In genomic region chr11:62921201-62921572, GRCh38 we compare ENCODE assay signal across 14 cellular contexts. TPM values are rescaled to one million over a fixed set of nuclear protein-coding genes. Genes with fewer than 3 reads are reported as not detected.
DNase-seq lines count a peak whose midpoint lies in the region; ATAC-seq and TF ChIP-seq lines count a peak whose summit lies in the region.
"Had no signal": no experiment of that assay in that cellular context is flagged by ENCODE, and none has a peak within 500 bp of the region (broad histone marks: within the 10 kb centered on the region; RNA-seq: fewer than 3 reads in every experiment).

Gene CHRM1, minus strand, starts transcription at chr11:62921363. Its CDS starts 10,263 bp downstream, at chr11:62911100.

- H3K9me3 Mint-ChIP-seq in endodermal cell (no peaks in the 10 kb centered on the region), osteocyte (ENCODE audit: unreplicated experiment) (no peaks in the 10 kb centered on the region), HFFc6 (no peaks in the 10 kb centered on the region)
- no peaks in the 10 kb centered on the region for H3K9me3 Mint-ChIP-seq in activated naive CD4-positive, alpha-beta T cell treated with anti-CD3 and anti-CD28 coated beads, Interleukin-2, amount 50 U/mL, for 72 hours
- H3K9me3 Mint-ChIP-seq: activated naive CD8-positive, alpha-beta T cell treated with anti-CD3 and anti-CD28 coated beads, Interleukin-2, amount 10 ng/mL, durations not matched to agents 7 days and 5 days had no signal

- ATAC-seq in PC-3: peak; percentile 51
- no peak for ATAC-seq in activated naive CD4-positive, alpha-beta T cell treated with anti-CD3 and anti-CD28 coated beads, Interleukin-2, amount 50 U/mL, for 72 hours
- ATAC-seq: stimulated activated naive CD8-positive, alpha-beta T cell treated with anti-CD3 and anti-CD28 coated beads, Interleukin-15, Interleukin-2, amounts not matched to agents 100 U/mL and 50 U/mL, for 24 hours had no signal

- H3K9me3 ChIP-seq in PC-3 (ENCODE audit: low read length) (no peaks in the 10 kb centered on the region), endodermal cell (ENCODE audit: control insufficient read depth, low read length) (no peaks in the 10 kb centered on the region)

- H3K9ac ChIP-seq in PC-3 (ENCODE audit: low read length) (no peak within 1 kb of the TSS), endodermal cell (ENCODE audit: extremely low read depth, low read length, poor library complexity, severe bottlenecking) (no peak within 1 kb of the TSS)

- H3K27me3 ChIP-seq in PC-3 (ENCODE audit: low read length) (peaks cover 15% of the 10 kb centered on the region), endodermal cell (ENCODE audit: control insufficient read depth, insufficient read depth, low read length, poor library complexity, severe bottlenecking) (peaks cover 44% of the 10 kb centered on the region)

- H3K4me1 Mint-ChIP-seq in endodermal cell: peaks cover 12% of the 10 kb centered on the region
- H3K4me1 Mint-ChIP-seq in osteocyte (ENCODE audit: unreplicated experiment): peaks cover 35% of the 10 kb centered on the region
- 0 out of 2 replicates have a peak, but pooled peaks cover 6% of the 10 kb centered on the region for H3K4me1 Mint-ChIP-seq in HFFc6 (ENCODE audit: low read depth)

- no peak within 1 kb of the TSS for H3K4me3 ChIP-seq in PC-3 (ENCODE audit: low read length)
- H3K4me3 ChIP-seq in endodermal cell (ENCODE audit: low read length): no peak within 1 kb of the TSS

- H2AFZ ChIP-seq in PC-3 (ENCODE audit: low read length): no peak within 1 kb of the TSS

- H4K20me1 ChIP-seq in PC-3 (ENCODE audit: low read length): no peaks in the 10 kb centered on the region

- H3K4me1 ChIP-seq in PC-3 (ENCODE audit: insufficient read depth, low read length): no peaks in the 10 kb centered on the region; the same call in 1 of the 2 replicates
- peaks cover 4% of the 10 kb centered on the region for H3K4me1 ChIP-seq in endodermal cell (ENCODE audit: control insufficient read depth, insufficient read depth, low read length)

- H3K27ac ChIP-seq in C4-2B (peak within 1 kb of the TSS; percentile 54), PC-3 (ENCODE audit: low read length) (no peak within 1 kb of the TSS), endodermal cell (ENCODE audit: low read depth, low read length) (no peak within 1 kb of the TSS)

- CTCF ChIA-PET in PC-3 (lab: Charles Lee): interaction anchor here (0.6 kb wide), 1 partner anchor 16 kb away, joined by 4 read pairs; no protein-coding TSS in a partner anchor

- DNase-seq in PC-3 (peak; percentile 19), endodermal cell (peak; percentile 60), osteocyte (ENCODE audit: extremely low spot score, unreplicated experiment) (no peak), NCI-H2107 (lab: John Stamatoyannopoulos, UW) (no peak), HFFc6 (no peak), GOT3 (lab: John Stamatoyannopoulos, UW) (no peak)
- no peak for DNase-seq in activated naive CD4-positive, alpha-beta T cell treated with anti-CD3 and anti-CD28 coated beads, Interleukin-2, amount 50 U/mL, for 72 hours (ENCODE audit: low spot score in 2 of 2)
- DNase-seq: activated naive CD8-positive, alpha-beta T cell treated with anti-CD3 and anti-CD28 coated beads, Interleukin-2, amount 10 ng/mL, durations not matched to agents 7 days and 5 days; CD4-positive, CD25-positive, alpha-beta regulatory T cell; KG1; left cardiac atrium; stimulated activated CD4-positive, alpha-beta T cell treated with anti-CD3 and anti-CD28 coated beads, Interleukin-2, amount 100 ng/mL, for 24 hours; stimulated activated naive CD8-positive, alpha-beta T cell treated with anti-CD3 and anti-CD28 coated beads, Interleukin-15, Interleukin-2, amounts not matched to agents 100 U/mL and 50 U/mL, for 24 hours had no signal

- H3K36me3 ChIP-seq in PC-3 (ENCODE audit: low read depth, low read length) (no peaks in the 10 kb centered on the region), endodermal cell (ENCODE audit: control insufficient read depth, insufficient read depth, low read length) (no peaks in the 10 kb centered on the region)

- H3K27me3 Mint-ChIP-seq in endodermal cell (ENCODE audit: insufficient read depth) (peaks cover 62% of the 10 kb centered on the region), osteocyte (ENCODE audit: unreplicated experiment) (peaks cover 51% of the 10 kb centered on the region), HFFc6 (ENCODE audit: insufficient read depth) (peaks cover 54% of the 10 kb centered on the region)

- no peaks in the 10 kb centered on the region for H3K36me3 Mint-ChIP-seq in endodermal cell (ENCODE audit: low read depth)
- no peaks in the 10 kb centered on the region for H3K36me3 Mint-ChIP-seq in osteocyte (ENCODE audit: unreplicated experiment)
- H3K36me3 Mint-ChIP-seq in HFFc6 (ENCODE audit: low read depth): no peaks in the 10 kb centered on the region
- no peaks in the 10 kb centered on the region for H3K36me3 Mint-ChIP-seq in activated naive CD4-positive, alpha-beta T cell treated with anti-CD3 and anti-CD28 coated beads, Interleukin-2, amount 50 U/mL, for 72 hours
- H3K36me3 Mint-ChIP-seq: activated naive CD8-positive, alpha-beta T cell treated with anti-CD3 and anti-CD28 coated beads, Interleukin-2, amount 10 ng/mL, durations not matched to agents 7 days and 5 days; CD4-positive, CD25-positive, alpha-beta regulatory T cell had no signal

- intact Hi-C loops in PC-3 (cut with micrococcal nuclease): no loop called here

- H3K27ac Mint-ChIP-seq in endodermal cell (no peak within 1 kb of the TSS), osteocyte (ENCODE audit: unreplicated experiment) (no peak within 1 kb of the TSS), HFFc6 (no peak within 1 kb of the TSS)
- H3K27ac Mint-ChIP-seq in activated naive CD4-positive, alpha-beta T cell treated with anti-CD3 and anti-CD28 coated beads, Interleukin-2, amount 50 U/mL, for 72 hours: no peak within 1 kb of the TSS
- H3K27ac Mint-ChIP-seq: activated naive CD8-positive, alpha-beta T cell treated with anti-CD3 and anti-CD28 coated beads, Interleukin-2, amount 10 ng/mL, durations not matched to agents 7 days and 5 days had no signal

- no peak within 1 kb of the TSS for H3K4me3 Mint-ChIP-seq in endodermal cell
- H3K4me3 Mint-ChIP-seq in osteocyte (ENCODE audit: unreplicated experiment): peak within 1 kb of the TSS; percentile 60
- no peak within 1 kb of the TSS for H3K4me3 Mint-ChIP-seq in HFFc6
- H3K4me3 Mint-ChIP-seq: activated naive CD8-positive, alpha-beta T cell treated with anti-CD3 and anti-CD28 coated beads, Interleukin-2, amount 10 ng/mL, durations not matched to agents 7 days and 5 days had no signal

- BruUV-seq in PC-3 (replicated peaks; lab: Mats Ljungman, UMichigan): no TSS peak

- H3K9me2 ChIP-seq in PC-3 (replicated peaks; ENCODE audit: low read length): no peaks in the 10 kb centered on the region

- H3K4me2 ChIP-seq in PC-3 (ENCODE audit: low read length): peak within 1 kb of the TSS; percentile 55

- 51 to 72% methylated on average over 5 to 8 of the region's 9 CpGs for WGBS in endodermal cell (ENCODE audit: insufficient coverage in 1 of 2, insufficient read length in 1 of 2), 2 experiments

- H3F3A ChIP-seq in PC-3 (ENCODE audit: low read length, unreplicated experiment): no peaks in the 10 kb centered on the region

- POLR2A ChIA-PET in PC-3 (lab: Charles Lee; ENCODE audit: unreplicated experiment): no interaction called here

- TF ChIP-seq CTCF in C4-2B (conservative IDR thresholded peaks at IDR 0.05): no peak
- TF ChIP-seq CTCF in PC-3 (conservative IDR thresholded peaks at IDR 0.05; ENCODE audit: low read depth, low read length): no peak
- TF ChIP-seq CTCF in endodermal cell (conservative IDR thresholded peaks at IDR 0.05): no peak
- TF ChIP-seq CTCF in osteocyte (IDR thresholded peaks at IDR 0.05): no peak
- TF ChIP-seq CTCF in HFFc6 (IDR thresholded peaks at IDR 0.05): no peak

- no peaks in the 10 kb centered on the region for H3K79me2 ChIP-seq in PC-3 (ENCODE audit: low read length)

RNA-seq across cellular contexts. Expression of gene CHRM1, which starts in this region (rescaled TPM):
- total RNA-seq in PC-3 (2014; rRNA removed) (not detected in 2 replicates), endodermal cell (not detected), osteocyte (0.27 and 0.31 TPM in 2 replicates)
- 0.07 TPM for polyA plus RNA-seq in endodermal cell (2013, experiment 1 of 2)
- polyA plus RNA-seq in endodermal cell (2013, experiment 2 of 2): 0.21 TPM
- total RNA-seq in HFFc6 (2021; fragmentation: NEBNext Ultra II Directional; extraction: Animal tissue kit (Norgen Biotek cat#: 25700)): not detected
- not detected for total RNA-seq in activated naive CD4-positive, alpha-beta T cell treated with anti-CD3 and anti-CD28 coated beads, Interleukin-2, amount 50 U/mL, for 72 hours
- total RNA-seq: activated naive CD8-positive, alpha-beta T cell treated with anti-CD3 and anti-CD28 coated beads, Interleukin-2, amount 10 ng/mL, durations not matched to agents 7 days and 5 days; CD4-positive, CD25-positive, alpha-beta regulatory T cell; left cardiac atrium had no signal
- polyA plus RNA-seq: CD4-positive, CD25-positive, alpha-beta regulatory T cell had no signal

Comparison
In these comparisons a context has a peak if more than half of its experiments do, and no peak if none do; other contexts are left out.
1. Peak in DNase-seq, ATAC-seq and H3K4me2 ChIP-seq in PC-3; RNA of the gene not detected or under 1 TPM.
2. Peak in DNase-seq in endodermal cell; RNA of the gene not detected or under 1 TPM.